Comparison of ENCODE assay signal across 11 cellular contexts in genomic region chr14:35346738-35347322, GRCh38. TPM values are rescaled to one million over a fixed set of nuclear protein-coding genes. Genes with fewer than 3 reads are reported as not detected.
DNase-seq lines count a peak whose midpoint lies in the region; ATAC-seq and TF ChIP-seq lines count a peak whose summit lies in the region.
"Had no signal": no experiment of that assay in that cellular context is flagged by ENCODE, and none has a peak within 500 bp of the region (broad histone marks: within the 10 kb centered on the region; RNA-seq: fewer than 3 reads in every experiment).

No MANE protein-coding gene starts in this region.

- DNase-seq in GM23338 (ENCODE audit: low spot score) = no peak
- no peak for DNase-seq in Panc1 (ENCODE audit: low read depth, low spot score)
- DNase-seq in mesendoderm = no peak
- no peak for DNase-seq in trophoblast cell
- DNase-seq in NCI-H774 (lab: John Stamatoyannopoulos, UW) = no peak
- no peak for DNase-seq in NCI-H1417 treated with DMSO at 0.1 percent for 48 hours (lab: John Stamatoyannopoulos, UW)
- DNase-seq in activated CD8-positive, alpha-beta memory T cell treated with anti-CD3 and anti-CD28 coated beads, Interleukin-2, amount 50 U/mL, for 48 hours = no peak
- DNase-seq: CD8-positive, alpha-beta memory T cell; NCI-H2171 treated with DMSO at 0.1 percent for 48 hours had no signal

- H3K4ac ChIP-seq in mesendoderm (ENCODE audit: low read depth, low read length) = peak overlapping the region; percentile 98
- no peak overlapping the region for H3K4ac ChIP-seq in trophoblast cell (ENCODE audit: low read depth, low read length)

- peaks cover 16% of the 10 kb centered on the region for H3K4me1 ChIP-seq in GM23338 (ENCODE audit: insufficient read depth)
- H3K4me1 ChIP-seq in Panc1 (ENCODE audit: control insufficient read depth, insufficient read depth, low read length) = peaks cover 33% of the 10 kb centered on the region
- H3K4me1 ChIP-seq in mesendoderm (ENCODE audit: control insufficient read depth, low read depth, low read length) = peaks cover 20% of the 10 kb centered on the region
- H3K4me1 ChIP-seq in trophoblast cell (ENCODE audit: control insufficient read depth in 1 of 2, insufficient read depth in 2 of 2, low read length in 2 of 2) = peaks cover 24% of the 10 kb centered on the region in 2 experiments

- H2BK12ac ChIP-seq in trophoblast cell (ENCODE audit: low read length) = peak overlapping the region; percentile 35

- no peaks in the 10 kb centered on the region for H4K20me1 ChIP-seq in GM23338 (replicated peaks; ENCODE audit: insufficient read depth)

- H3K4me3 Mint-ChIP-seq in GM23338 = no peak overlapping the region
- H3K4me3 Mint-ChIP-seq: CD8-positive, alpha-beta memory T cell had no signal

- peak overlapping the region; percentile 10 for H4K91ac ChIP-seq in trophoblast cell (ENCODE audit: low read depth, low read length)

- POLR2A ChIA-PET in Panc1 (lab: Charles Lee) = interaction anchor here (0.6 kb wide), 1 partner anchor 8 kb away, joined by 7 read pairs; no protein-coding TSS in a partner anchor

- H3K4me2 ChIP-seq in GM23338 = no peak overlapping the region
- no peak overlapping the region for H3K4me2 ChIP-seq in mesendoderm (ENCODE audit: low read length)
- H3K4me2 ChIP-seq in trophoblast cell (ENCODE audit: low read length) = no peak overlapping the region

- peak overlapping the region; percentile 31 for H3K18ac ChIP-seq in mesendoderm (ENCODE audit: low read length)
- H3K18ac ChIP-seq in trophoblast cell (ENCODE audit: low read length) = peak overlapping the region; percentile 11

- H3K27ac ChIP-seq in GM23338 (ENCODE audit: low read depth) (no peak overlapping the region), Panc1 (ENCODE audit: low read length) (peak overlapping the region; percentile 86), mesendoderm (ENCODE audit: low read depth, low read length) (peak overlapping the region; percentile 74), trophoblast cell (ENCODE audit: low read depth, low read length) (no peak overlapping the region)
- H3K27ac ChIP-seq: RWPE1 had no signal

- H3K23ac ChIP-seq in mesendoderm (ENCODE audit: low read length) (peak overlapping the region; percentile 2), trophoblast cell (ENCODE audit: low read length) (no peak overlapping the region)

- H3K36me3 Mint-ChIP-seq in GM23338 (ENCODE audit: low read depth) = no peaks in the 10 kb centered on the region
- H3K36me3 Mint-ChIP-seq: CD8-positive, alpha-beta memory T cell had no signal

- H3K9me3 ChIP-seq in Panc1 (ENCODE audit: control insufficient read depth, insufficient read depth, low read depth, low read length) = no peaks in the 10 kb centered on the region
- H3K9me3 ChIP-seq in trophoblast cell (ENCODE audit: insufficient read depth, low read depth, low read length) = no peaks in the 10 kb centered on the region

- H3K4me1 Mint-ChIP-seq in GM23338 = peaks cover 31% of the 10 kb centered on the region

- H2AFZ ChIP-seq in GM23338 = peak overlapping the region; percentile 76; the same call in 1 of the 2 replicates
- no peak overlapping the region for H2AFZ ChIP-seq in trophoblast cell (ENCODE audit: insufficient read depth, low read length, poor library complexity)

- no TSS peak for BruUV-seq in Panc1 (replicated peaks; lab: Mats Ljungman, UMichigan)

- no CpG with 5 or more reads among the region's 11 CpGs for WGBS in mesendoderm (ENCODE audit: extremely low coverage, insufficient coverage, low lambda C conversion rate)
- WGBS in trophoblast cell (ENCODE audit: extremely low coverage, insufficient coverage, insufficient read length) = no CpG with 5 or more reads among the region's 11 CpGs

- H4K12ac ChIP-seq in trophoblast cell (ENCODE audit: low read depth, low read length) = no peak overlapping the region

- ATAC-seq in GM23338 (no peak), Panc1 (peak; percentile 60), GM18858 (IDR thresholded peaks at IDR 0.05; ENCODE audit: unreplicated experiment) (no peak)

- H2BK15ac ChIP-seq in mesendoderm (replicated peaks; ENCODE audit: low read depth) = no peak overlapping the region

- CTCF ChIA-PET in Panc1 (lab: Charles Lee) = no interaction called here

- H3K9me3 Mint-ChIP-seq in GM23338 = no peaks in the 10 kb centered on the region; the same call in 2 of the 3 replicates
- H3K9me3 Mint-ChIP-seq: CD8-positive, alpha-beta memory T cell had no signal

- intact Hi-C loops in Panc1 (cut with micrococcal nuclease; ENCODE audit: unreplicated experiment) = no loop called here

- TF ChIP-seq CTCF in GM23338 (conservative IDR thresholded peaks at IDR 0.05; ENCODE audit: low read depth in 2 of 2) = no peak
- no peak for TF ChIP-seq CTCF in Panc1 (IDR thresholded peaks at IDR 0.05)

- H3F3A ChIP-seq in GM23338 (replicated peaks; ENCODE audit: low read depth) = no peaks in the 10 kb centered on the region

- H3K9ac ChIP-seq in mesendoderm (ENCODE audit: low read length) = peak overlapping the region; percentile 50
- no peak overlapping the region for H3K9ac ChIP-seq in trophoblast cell (ENCODE audit: low read length)

- peak overlapping the region; percentile 93 for H3K56ac ChIP-seq in mesendoderm (ENCODE audit: low read length)

- no peaks in the 10 kb centered on the region for H3K79me1 ChIP-seq in mesendoderm (ENCODE audit: low read length)
- peaks cover 7% of the 10 kb centered on the region for H3K79me1 ChIP-seq in trophoblast cell (ENCODE audit: low read length)

- H3K27me3 ChIP-seq in GM23338 (ENCODE audit: insufficient read depth) = no peaks in the 10 kb centered on the region
- no peaks in the 10 kb centered on the region for H3K27me3 ChIP-seq in Panc1 (ENCODE audit: control insufficient read depth, insufficient read depth, low read length)
- H3K27me3 ChIP-seq in mesendoderm (ENCODE audit: insufficient read depth, low read length, poor library complexity) = no peaks in the 10 kb centered on the region
- H3K27me3 ChIP-seq in trophoblast cell (ENCODE audit: insufficient read depth, low read length) = no peaks in the 10 kb centered on the region

- H3K36me3 ChIP-seq in GM23338 (ENCODE audit: insufficient read depth) (no peaks in the 10 kb centered on the region), Panc1 (ENCODE audit: control insufficient read depth, insufficient read depth, low read length) (no peaks in the 10 kb centered on the region), mesendoderm (ENCODE audit: control insufficient read depth, insufficient read depth, low read length) (no peaks in the 10 kb centered on the region), trophoblast cell (ENCODE audit: control insufficient read depth in 1 of 2, insufficient read depth in 2 of 2, low read length in 2 of 2) (no peaks in the 10 kb centered on the region)

- no peak overlapping the region for H3K27ac Mint-ChIP-seq in GM23338
- H3K27ac Mint-ChIP-seq: CD8-positive, alpha-beta memory T cell had no signal

- H2BK120ac ChIP-seq in mesendoderm (ENCODE audit: low read depth, low read length) (peak overlapping the region; percentile 78), trophoblast cell (ENCODE audit: insufficient read depth, low read length, poor library complexity) (peak overlapping the region; percentile 29)

- H2AK5ac ChIP-seq in mesendoderm (ENCODE audit: low read length) (peak overlapping the region; percentile 98), trophoblast cell (ENCODE audit: low read length) (peak overlapping the region; percentile 57)

- H3K79me2 ChIP-seq in GM23338 (replicated peaks; ENCODE audit: insufficient read depth) (no peaks in the 10 kb centered on the region), mesendoderm (ENCODE audit: control insufficient read depth, insufficient read depth, low read length) (no peaks in the 10 kb centered on the region), trophoblast cell (ENCODE audit: control insufficient read depth, insufficient read depth, low read length, poor library complexity) (no peaks in the 10 kb centered on the region)

- H3K4me3 ChIP-seq in GM23338 (no peak overlapping the region), Panc1 (ENCODE audit: low read depth in 2 of 2, low read length in 2 of 2) (no peak overlapping the region), mesendoderm (ENCODE audit: low read length) (no peak overlapping the region), trophoblast cell (ENCODE audit: low read depth, low read length) (no peak overlapping the region)

- peak overlapping the region; percentile 88 for H4K5ac ChIP-seq in mesendoderm (ENCODE audit: low read length)

- no peaks in the 10 kb centered on the region for H3K9me2 ChIP-seq in GM23338 (ENCODE audit: insufficient read depth)

- H2BK5ac ChIP-seq in mesendoderm (ENCODE audit: low read length) (peak overlapping the region; percentile 100), trophoblast cell (ENCODE audit: low read depth, low read length, poor library complexity) (no peak overlapping the region)

- H4K8ac ChIP-seq in mesendoderm (ENCODE audit: low read depth, low read length) = no peak overlapping the region
- no peak overlapping the region for H4K8ac ChIP-seq in trophoblast cell (ENCODE audit: low read depth, low read length)

- H3K14ac ChIP-seq in trophoblast cell (ENCODE audit: low read length) = peak overlapping the region; percentile 50

- H3K27me3 Mint-ChIP-seq in GM23338 (ENCODE audit: insufficient read depth, low read depth, poor library complexity) = peaks cover 10% of the 10 kb centered on the region

- in situ Hi-C loops in Panc1 (cut with HindIII; ENCODE audit: low pct_unique_long_range_greater_than_20kb, low sequenced_read_pairs) = no loop called here

TF ChIP-seq in GM23338, 12 proteins besides CTCF, POLR2A, EP300 and RAD21 (continues in another document):
- TF ChIP-seq ZNF114 (CRISPR knock-in tag; IDR thresholded peaks at IDR 0.05) (no peak), CREB1 (CRISPR knock-in tag; IDR thresholded peaks at IDR 0.05; ENCODE audit: low read depth) (no peak), EZH2phosphoT487 (IDR thresholded peaks at IDR 0.05; ENCODE audit: unreplicated experiment) (no peak)

RNA-seq across cellular contexts. Expression of gene PSMA6, which starts 54.6 kb away (rescaled TPM):
- total RNA-seq in GM23338 (2014; rRNA removed; shearing (Covaris generic)) = 216 and 223 TPM in 2 replicates
- 296 and 300 TPM in 2 replicates for polyA plus RNA-seq in GM23338 (2016; fragmentation: Nextera tagmentation; extraction: Ambion mirVana)
- total RNA-seq in Panc1 (2021; ENCODE audit: unreplicated experiment) = 197 TPM
- 107 TPM for polyA plus RNA-seq in Panc1 (2012; ENCODE audit: insufficient read length)
- 410 TPM for polyA plus RNA-seq in mesendoderm (2013, experiment 1 of 2)
- polyA plus RNA-seq in mesendoderm (2013, experiment 2 of 2) = 407 TPM
- polyA plus RNA-seq in trophoblast cell (2013) = 454 and 493 TPM in 2 replicates

RNA-seq across cellular contexts. Expression of gene NFKBIA, which starts 57.7 kb away (rescaled TPM):
- 25.7 and 41.3 TPM in 2 replicates for total RNA-seq in GM23338 (2014; rRNA removed; shearing (Covaris generic))
- 33.4 and 33.7 TPM in 2 replicates for polyA plus RNA-seq in GM23338 (2016; fragmentation: Nextera tagmentation; extraction: Ambion mirVana)
- total RNA-seq in Panc1 (2021; ENCODE audit: unreplicated experiment) = 99.4 TPM
- polyA plus RNA-seq in Panc1 (2012; ENCODE audit: insufficient read length) = 121 TPM
- polyA plus RNA-seq in mesendoderm (2013, experiment 1 of 2) = 49.3 TPM
- polyA plus RNA-seq in mesendoderm (2013, experiment 2 of 2) = 45.6 TPM
- 116 and 119 TPM in 2 replicates for polyA plus RNA-seq in trophoblast cell (2013)

Comparison
In these comparisons a context has a peak if more than half of its experiments do, and no peak if none do; other contexts are left out.
1. H3K27ac ChIP-seq: peak in Panc1 (single experiment) and mesendoderm (single experiment); none in GM23338 (single experiment) and trophoblast cell (single experiment).